Comparison of ENCODE assay signal across 15 cellular contexts in the genomic region with DNA sequence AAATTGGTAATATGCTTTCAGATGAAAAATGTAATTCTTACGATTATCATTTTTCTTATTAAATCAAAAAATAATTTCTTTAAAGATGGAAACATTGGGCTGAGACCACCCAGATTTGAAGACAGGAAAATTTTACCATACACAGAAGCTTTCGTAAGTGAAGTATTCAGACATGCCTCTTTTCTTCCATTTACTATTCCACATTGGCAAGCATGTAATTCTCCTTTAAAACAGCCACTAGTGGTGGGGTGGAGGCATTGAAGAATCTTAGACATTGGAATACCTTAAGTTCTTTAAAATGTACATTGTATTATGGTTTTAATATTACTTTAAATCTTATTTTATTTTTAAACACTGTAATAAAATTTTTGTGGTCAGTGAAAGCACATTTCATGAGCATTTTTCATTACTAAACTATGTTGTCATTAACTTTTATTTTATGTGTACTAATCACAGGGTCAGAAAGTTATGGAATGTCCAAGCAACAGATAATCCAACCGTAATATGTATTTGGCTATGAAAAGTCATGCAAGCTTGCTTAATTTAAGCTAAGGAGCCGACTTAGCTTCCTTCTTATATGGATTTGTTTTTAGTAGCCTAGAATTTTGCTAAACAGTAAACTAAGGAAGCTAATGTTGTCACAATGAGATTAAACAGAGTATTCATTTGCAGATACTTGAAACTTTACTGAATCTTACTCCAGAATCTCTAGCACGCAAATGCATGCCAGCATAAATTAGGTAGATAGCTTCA.
A peak's percentile ranks its signal among the peaks of the same experiment; 100 is the strongest.
DNase-seq lines count a peak whose midpoint lies in the region; ATAC-seq, FAIRE-seq and TF ChIP-seq lines count a peak whose summit lies in the region.
"Had no signal": no experiment of that assay in that cellular context is flagged by ENCODE, and none has a peak within 500 bp of the region (broad histone marks: within the 10 kb centered on the region; RNA-seq: fewer than 3 reads in every experiment).

No MANE protein-coding gene starts in this region.

- H3K56ac ChIP-seq in IMR-90 (ENCODE audit: extremely low read depth, insufficient read depth, low read length): no peak overlapping the region

- no peak overlapping the region for H3K14ac ChIP-seq in IMR-90 (replicated peaks; ENCODE audit: low read depth, low read length)

- H2AK9ac ChIP-seq in IMR-90 (replicated peaks; ENCODE audit: low read depth, low read length, poor library complexity): no peak overlapping the region

- H4K91ac ChIP-seq in IMR-90 (ENCODE audit: insufficient read depth, low read depth, low read length): no peak overlapping the region

- H3K9me3 ChIP-seq in IMR-90 (ENCODE audit: control insufficient read depth, insufficient read depth, low read length) (no peaks in the 10 kb centered on the region), lower lobe of right lung (no peaks in the 10 kb centered on the region), kidney (ENCODE audit: control insufficient read depth in 1 of 2, low read length in 2 of 2) (no peaks in the 10 kb centered on the region)
- H3K9me3 ChIP-seq: BLaER1 treated with 17β-estradiol and CSF1 and Interleukin-3, amounts not matched to agents 10 nM and 100 nM; esophagus squamous epithelium; prostate gland; SK-N-SH had no signal

- no peaks in the 10 kb centered on the region for H3K79me1 ChIP-seq in IMR-90 (ENCODE audit: low read depth in 1 of 2, low read length in 2 of 2)

- H3K23ac ChIP-seq in IMR-90 (ENCODE audit: low read depth, low read length): no peak overlapping the region

- H3K4me1 ChIP-seq in IMR-90 (ENCODE audit: control insufficient read depth, insufficient read depth, low read length) (no peaks in the 10 kb centered on the region), lower lobe of right lung (no peaks in the 10 kb centered on the region), kidney (ENCODE audit: control insufficient read depth in 1 of 2, insufficient read depth in 1 of 2, low read depth in 1 of 2, low read length in 2 of 2) (no peaks in the 10 kb centered on the region)
- H3K4me1 ChIP-seq: esophagus squamous epithelium, prostate gland had no signal

- no TSS peak for BruUV-seq in IMR-90 (replicated peaks; lab: Mats Ljungman, UMichigan)

- H3K27ac ChIP-seq in IMR-90 (ENCODE audit: insufficient read depth, low read length) (no peak overlapping the region), lower lobe of right lung (peak overlapping the region; percentile 10), kidney (ENCODE audit: low read depth in 2 of 2, low read length in 2 of 2) (peak overlapping the region in 1 of 2 donors; percentile 15)
- H3K27ac ChIP-seq: BLaER1 treated with 17β-estradiol and CSF1 and Interleukin-3, amounts not matched to agents 10 nM and 100 nM; esophagus squamous epithelium; prostate gland; VCaP had no signal

- H2AK5ac ChIP-seq in IMR-90 (ENCODE audit: low read depth, low read length): no peak overlapping the region

- FAIRE-seq in endometrium (lab: Jason Lieb, UNC): peak; percentile 91
- no peak for FAIRE-seq in kidney (lab: Jason Lieb, UNC)

- H3K4me2 ChIP-seq in IMR-90 (ENCODE audit: low read depth, low read length): no peak overlapping the region
- H3K4me2 ChIP-seq: BLaER1 treated with 17β-estradiol and CSF1 and Interleukin-3, amounts not matched to agents 10 nM and 100 nM; SK-N-SH had no signal

- CTCF ChIA-PET in IMR-90 (lab: Yijun Ruan, JAX): interaction anchor here (1.2 kb wide), 1 partner anchor 27 kb away, joined by 3 read pairs; no protein-coding TSS in a partner anchor

- no peak overlapping the region for H2BK15ac ChIP-seq in IMR-90 (ENCODE audit: low read depth, low read length)

- in situ Hi-C loops in IMR-90 (cut with MboI; ENCODE audit: low sequenced_read_pairs): no loop called here

- no peak overlapping the region for H4K8ac ChIP-seq in IMR-90 (ENCODE audit: low read depth in 2 of 2, low read length in 2 of 2)

- H4K5ac ChIP-seq in IMR-90 (ENCODE audit: low read depth, low read length): no peak overlapping the region

- TF ChIP-seq RAD21 in IMR-90 (IDR thresholded peaks at IDR 0.05; ENCODE audit: low read length): no peak

- TF ChIP-seq CTCF in AG10803 (conservative IDR thresholded peaks at IDR 0.05; ENCODE audit: low read length) (peak; percentile 42), IMR-90 (conservative IDR thresholded peaks at IDR 0.05; ENCODE audit: low read depth, low read length) (no peak), lower lobe of right lung (IDR thresholded peaks at IDR 0.05) (no peak), kidney (IDR thresholded peaks at IDR 0.05; ENCODE audit: borderline replicate concordance, extremely low read depth, insufficient read depth) (no peak)

- H3K4me3 ChIP-seq in AG10803 (ENCODE audit: low read length): no peak overlapping the region
- no peak overlapping the region for H3K4me3 ChIP-seq in IMR-90 (ENCODE audit: insufficient read depth, low read depth, low read length)
- no peak overlapping the region for H3K4me3 ChIP-seq in lower lobe of right lung
- no peak overlapping the region for H3K4me3 ChIP-seq in kidney (ENCODE audit: low read length in 2 of 2)
- H3K4me3 ChIP-seq: BLaER1 treated with 17β-estradiol and CSF1 and Interleukin-3, amounts not matched to agents 10 nM and 100 nM; esophagus squamous epithelium; prostate gland had no signal

- dilution Hi-C loops in IMR-90 (cut with HindIII; ENCODE audit: low sequenced_read_pairs, unreplicated experiment): no loop called here

- DNase-seq in AG10803 (ENCODE audit: low read depth): peak; percentile 70
- peak; percentile 5 for DNase-seq in IMR-90
- no peak for DNase-seq in lower lobe of right lung
- DNase-seq in kidney: no peak
- DNase-seq in erythroblast (lab: John Stamatoyannopoulos, UW): no peak
- no peak for DNase-seq in COLO829 (ENCODE audit: low spot score)
- DNase-seq: activated naive CD4-positive, alpha-beta T cell treated with anti-CD3 and anti-CD28 coated beads, Interleukin-2, amount 10 ng/mL, durations not matched to agents 7 days and 5 days; esophagus squamous epithelium; MV-4-11; SK-N-SH had no signal

- no peak overlapping the region for H3K18ac ChIP-seq in IMR-90 (ENCODE audit: low read depth, low read length)

- POLR2A ChIA-PET in IMR-90 (lab: Charles Lee; ENCODE audit: unreplicated experiment): no interaction called here

- H3K4ac ChIP-seq in IMR-90 (ENCODE audit: low read depth, low read length): no peak overlapping the region

- no peak overlapping the region for H2BK120ac ChIP-seq in IMR-90 (ENCODE audit: low read depth, low read length)

- H3K9ac ChIP-seq in IMR-90 (ENCODE audit: low read depth, low read length) (no peak overlapping the region), kidney (ENCODE audit: low read length in 2 of 2) (no peak overlapping the region)
- H3K9ac ChIP-seq: BLaER1 treated with 17β-estradiol and CSF1 and Interleukin-3, amounts not matched to agents 10 nM and 100 nM; SK-N-SH had no signal

- H3K36me3 ChIP-seq in IMR-90 (ENCODE audit: control insufficient read depth, insufficient read depth, low read length): no peaks in the 10 kb centered on the region
- no peaks in the 10 kb centered on the region for H3K36me3 ChIP-seq in lower lobe of right lung
- H3K36me3 ChIP-seq in kidney (ENCODE audit: control insufficient read depth in 1 of 2, insufficient read depth in 2 of 2, low read length in 2 of 2): no peaks in the 10 kb centered on the region
- H3K36me3 ChIP-seq: BLaER1 treated with 17β-estradiol and CSF1 and Interleukin-3, amounts not matched to agents 10 nM and 100 nM; esophagus squamous epithelium; prostate gland had no signal

- H3K9me1 ChIP-seq in IMR-90 (ENCODE audit: insufficient read depth, low read length): no peaks in the 10 kb centered on the region

- H3K27me3 ChIP-seq in IMR-90 (ENCODE audit: control insufficient read depth, insufficient read depth, low read length) (0 out of 2 replicates have a peak, but pooled peaks cover 1% of the 10 kb centered on the region), lower lobe of right lung (ENCODE audit: low read depth) (peaks cover 4% of the 10 kb centered on the region)
- H3K27me3 ChIP-seq: BLaER1 treated with 17β-estradiol and CSF1 and Interleukin-3, amounts not matched to agents 10 nM and 100 nM; esophagus squamous epithelium had no signal

- no peak overlapping the region for H2BK5ac ChIP-seq in IMR-90 (ENCODE audit: low read depth, low read length, poor library complexity, severe bottlenecking)

- H2AFZ ChIP-seq in IMR-90 (replicated peaks; ENCODE audit: low read length, poor library complexity): no peak overlapping the region

- peak; percentile 40 for ATAC-seq in IMR-90 (ENCODE audit: low read depth)
- ATAC-seq in lower lobe of right lung: no peak
- ATAC-seq in HG03097 (IDR thresholded peaks at IDR 0.05; ENCODE audit: low FRiP score, unreplicated experiment): no peak

- H4K20me1 ChIP-seq in IMR-90 (ENCODE audit: insufficient read depth, low read length): no peaks in the 10 kb centered on the region
- H4K20me1 ChIP-seq: BLaER1 treated with 17β-estradiol and CSF1 and Interleukin-3, amounts not matched to agents 10 nM and 100 nM had no signal

- no CpG with 5 or more reads among the region's 5 CpGs for WGBS in IMR-90 (ENCODE audit: extremely low coverage in 2 of 2, insufficient read length in 1 of 2), 2 experiments

- no peak overlapping the region for H2BK20ac ChIP-seq in IMR-90 (ENCODE audit: low read depth, low read length)

- TF ChIP-seq POLR2A in IMR-90 (IDR thresholded peaks at IDR 0.05; ENCODE audit: low read depth, low read length) (no peak), erythroblast (IDR thresholded peaks at IDR 0.05; ENCODE audit: low read length) (no peak)

- intact Hi-C loops in IMR-90 (cut with micrococcal nuclease) (no loop called here), lower lobe of right lung (cut with DNase I) (no loop called here), kidney (cut with DNase I) (no loop called here)

TF ChIP-seq in IMR-90, 13 proteins besides CTCF, POLR2A, EP300 and RAD21:
- TF ChIP-seq SMC3 (IDR thresholded peaks at IDR 0.05; ENCODE audit: low read depth, low read length) (no peak), NFE2L2 (IDR thresholded peaks at IDR 0.05; ENCODE audit: low read depth, low read length) (no peak), RCOR1 (IDR thresholded peaks at IDR 0.05; ENCODE audit: insufficient replicate concordance, low read length) (no peak), RFX5 (IDR thresholded peaks at IDR 0.05; ENCODE audit: low read depth, low read length) (no peak), BHLHE40 (IDR thresholded peaks at IDR 0.05; ENCODE audit: low read depth, low read length) (no peak), MXI1 (IDR thresholded peaks at IDR 0.05; ENCODE audit: borderline replicate concordance, low read depth, low read length) (no peak), MAZ (IDR thresholded peaks at IDR 0.05; ENCODE audit: borderline replicate concordance, low read depth, low read length) (no peak), MAFK (IDR thresholded peaks at IDR 0.05; ENCODE audit: low read depth, low read length) (no peak)
- TF ChIP-seq, protein P1, sequence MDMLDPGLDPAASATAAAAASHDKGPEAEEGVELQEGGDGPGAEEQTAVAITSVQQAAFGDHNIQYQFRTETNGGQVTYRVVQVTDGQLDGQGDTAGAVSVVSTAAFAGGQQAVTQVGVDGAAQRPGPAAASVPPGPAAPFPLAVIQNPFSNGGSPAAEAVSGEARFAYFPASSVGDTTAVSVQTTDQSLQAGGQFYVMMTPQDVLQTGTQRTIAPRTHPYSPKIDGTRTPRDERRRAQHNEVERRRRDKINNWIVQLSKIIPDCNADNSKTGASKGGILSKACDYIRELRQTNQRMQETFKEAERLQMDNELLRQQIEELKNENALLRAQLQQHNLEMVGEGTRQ (IDR thresholded peaks at IDR 0.05; ENCODE audit: low read depth, low read length): no peak

Comparison
In these comparisons a context has a peak if more than half of its experiments do, and no peak if none do; other contexts are left out.
1. DNase-seq: peak in AG10803 (single experiment) and IMR-90 (single experiment); none in lower lobe of right lung (single experiment), kidney (single experiment), erythroblast (0 of 2) and COLO829 (single experiment).